Comparison of ENCODE assay signal across 8 cellular contexts in the genomic region with DNA sequence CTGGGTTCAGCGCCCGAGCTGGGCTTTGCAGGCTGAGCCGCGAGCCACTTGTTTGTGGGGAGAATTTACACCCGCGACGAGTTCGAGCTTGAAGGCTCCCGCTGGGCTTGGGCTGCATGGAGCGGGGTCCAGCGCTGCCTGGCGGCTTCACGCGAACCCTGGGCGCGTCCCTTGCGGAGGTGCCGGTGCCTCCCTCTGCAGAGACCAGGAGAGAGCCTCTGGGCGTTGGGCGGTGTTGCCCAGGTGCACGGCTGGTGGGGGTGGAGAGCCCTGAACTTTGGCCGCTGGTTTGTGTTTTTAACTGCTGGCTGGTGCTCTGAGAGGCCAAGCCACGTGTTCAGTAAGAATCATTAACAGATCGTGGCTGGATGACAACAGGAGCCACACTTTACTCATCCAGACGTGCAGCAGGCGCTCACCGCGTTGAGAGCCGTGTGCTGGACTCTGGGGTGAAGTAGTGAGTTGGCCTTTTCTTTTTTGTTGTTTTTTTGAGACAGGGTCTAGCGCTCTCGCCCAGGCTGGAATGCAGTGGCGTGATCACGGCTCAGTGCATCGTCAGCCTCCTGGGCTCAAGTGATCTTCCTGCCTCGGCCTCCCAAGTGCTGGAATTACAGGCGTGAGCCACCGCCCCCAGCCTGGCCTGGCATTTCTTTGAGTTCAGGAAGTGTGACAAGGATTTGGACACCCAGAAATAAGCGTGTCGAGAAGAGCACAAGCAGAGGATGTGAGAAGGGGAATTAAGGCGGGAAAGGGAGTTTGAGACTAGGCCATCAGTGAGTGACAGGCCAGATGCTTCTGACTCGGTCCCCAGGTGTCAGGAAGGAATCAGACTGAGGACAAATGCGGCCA. TPM values are rescaled to one million over a fixed set of nuclear protein-coding genes. Genes with fewer than 3 reads are reported as not detected.
A peak's percentile ranks its signal among the peaks of the same experiment; 100 is the strongest.
DNase-seq lines count a peak whose midpoint lies in the region; FAIRE-seq and TF ChIP-seq lines count a peak whose summit lies in the region.

No MANE protein-coding gene starts in this region.

- H3K27me3 ChIP-seq in GM23248 (replicated peaks; ENCODE audit: insufficient read depth) (no peaks in the 10 kb centered on the region), KMS-11 (ENCODE audit: insufficient read depth, low read depth) (no peaks in the 10 kb centered on the region), astrocyte (ENCODE audit: insufficient read depth, low read length) (no peaks in the 10 kb centered on the region), iPS-20b (ENCODE audit: insufficient read depth, low read length) (no peaks in the 10 kb centered on the region)

- H3K9me2 ChIP-seq in GM23248 (ENCODE audit: insufficient read depth), result no peaks in the 10 kb centered on the region

- H3K9me3 Mint-ChIP-seq in activated CD4-positive, alpha-beta T cell treated with anti-CD3 and anti-CD28 coated beads, Interleukin-2, amount 10 ng/mL, durations not matched to agents 7 days and 5 days, result peaks cover 3% of the 10 kb centered on the region
- H3K9me3 Mint-ChIP-seq in astrocyte (ENCODE audit: unreplicated experiment), result peaks cover 15% of the 10 kb centered on the region

- H3K27ac Mint-ChIP-seq in activated CD4-positive, alpha-beta T cell treated with anti-CD3 and anti-CD28 coated beads, Interleukin-2, amount 10 ng/mL, durations not matched to agents 7 days and 5 days, result peak overlapping the region; percentile 80
- peak overlapping the region; percentile 85 for H3K27ac Mint-ChIP-seq in astrocyte (ENCODE audit: unreplicated experiment)

- POLR2A ChIA-PET in activated CD4-positive, alpha-beta T cell treated with anti-CD3 and anti-CD28 coated beads, Interleukin-2, amount 10 ng/mL, durations not matched to agents 7 days and 5 days (lab: Charles Lee), result no interaction called here

- CTCF ChIA-PET in activated CD4-positive, alpha-beta T cell treated with anti-CD3 and anti-CD28 coated beads, Interleukin-2, amount 10 ng/mL, durations not matched to agents 7 days and 5 days (lab: Charles Lee), result interaction anchor here (1.7 to 2.6 kb wide), 4 partner anchors 12 to 19 kb away, joined by 6 to 22 read pairs (median 14); no protein-coding TSS in a partner anchor

- no peak for TF ChIP-seq CTCF in KMS-11 (conservative IDR thresholded peaks at IDR 0.05; ENCODE audit: low read depth, low read length)
- TF ChIP-seq CTCF in astrocyte (IDR thresholded peaks at IDR 0.05; ENCODE audit: insufficient read depth, low read depth, low read length), result no peak

- in situ Hi-C loops in GM23248 (cut with MboI), result no loop called here

- no peak for FAIRE-seq in astrocyte (lab: Jason Lieb, UNC)

- H3K9me3 ChIP-seq in GM23248 (ENCODE audit: low read depth) (no peaks in the 10 kb centered on the region), astrocyte (ENCODE audit: insufficient read depth, low read depth, low read length) (peaks cover 3% of the 10 kb centered on the region), iPS-20b (ENCODE audit: insufficient read depth, low read depth, low read length) (peaks cover 15% of the 10 kb centered on the region)

- peaks cover 8% of the 10 kb centered on the region; the same call in 1 of the 2 replicates for H3F3A ChIP-seq in GM23248 (ENCODE audit: insufficient read depth)

- H3K79me2 ChIP-seq in GM23248 (ENCODE audit: insufficient read depth), result peaks cover 32% of the 10 kb centered on the region
- peaks cover 21% of the 10 kb centered on the region for H3K79me2 ChIP-seq in KMS-11 (ENCODE audit: insufficient read depth, low read depth)
- H3K79me2 ChIP-seq in astrocyte (ENCODE audit: insufficient read depth, low read length), result peaks cover 25% of the 10 kb centered on the region

- H3K4me3 ChIP-seq in GM23248 (peak overlapping the region; percentile 94), KMS-11 (IDR thresholded peaks at IDR 0.05; ENCODE audit: insufficient read depth, low read depth, low read length) (no peak overlapping the region), astrocyte (ENCODE audit: insufficient read depth, low read depth, low read length) (peak overlapping the region; percentile 78), iPS-20b (ENCODE audit: low read length) (peak overlapping the region; percentile 93)

- whole genome bisulfite sequencing in GM23248 (ENCODE audit: low coverage in 1 of 2, low lambda C conversion rate in 2 of 2, missing lambda C conversion rate in 2 of 2), 2 experiments, result 6 to 8% methylated on average over 42 of the region's 42 CpGs

- H3K4me3 Mint-ChIP-seq in activated CD4-positive, alpha-beta T cell treated with anti-CD3 and anti-CD28 coated beads, Interleukin-2, amount 10 ng/mL, durations not matched to agents 7 days and 5 days, result peak overlapping the region; percentile 92
- H3K4me3 Mint-ChIP-seq in astrocyte (ENCODE audit: unreplicated experiment), result peak overlapping the region; percentile 94

- H4K20me1 ChIP-seq in GM23248 (ENCODE audit: insufficient read depth), result no peaks in the 10 kb centered on the region
- H4K20me1 ChIP-seq in KMS-11 (ENCODE audit: insufficient read depth), result no peaks in the 10 kb centered on the region
- peaks cover 14% of the 10 kb centered on the region for H4K20me1 ChIP-seq in astrocyte (ENCODE audit: insufficient read depth, low read length)

- H3K27ac ChIP-seq in GM23248, result peak overlapping the region; percentile 78
- peak overlapping the region; percentile 86 for H3K27ac ChIP-seq in KMS-11
- H3K27ac ChIP-seq in astrocyte (ENCODE audit: low read depth, low read length), result peak overlapping the region; percentile 81
- H3K27ac ChIP-seq in iPS-20b (ENCODE audit: low read length), result peak overlapping the region; percentile 89

- H3K4me1 Mint-ChIP-seq in activated CD4-positive, alpha-beta T cell treated with anti-CD3 and anti-CD28 coated beads, Interleukin-2, amount 10 ng/mL, durations not matched to agents 7 days and 5 days, result peaks cover 24% of the 10 kb centered on the region
- H3K4me1 Mint-ChIP-seq in astrocyte (ENCODE audit: low read depth, unreplicated experiment), result peaks cover 4% of the 10 kb centered on the region

- H3K9ac ChIP-seq in GM23248 (peak overlapping the region; percentile 89), KMS-11 (peak overlapping the region; percentile 83), astrocyte (ENCODE audit: low read length) (peak overlapping the region; percentile 87), iPS-20b (ENCODE audit: low read depth, low read length) (peak overlapping the region; percentile 91)

- peaks cover 12% of the 10 kb centered on the region for H3K36me3 Mint-ChIP-seq in activated CD4-positive, alpha-beta T cell treated with anti-CD3 and anti-CD28 coated beads, Interleukin-2, amount 10 ng/mL, durations not matched to agents 7 days and 5 days (ENCODE audit: low read depth)
- H3K36me3 Mint-ChIP-seq in astrocyte (ENCODE audit: low read depth, unreplicated experiment), result peaks cover 20% of the 10 kb centered on the region

- H3K4me1 ChIP-seq in GM23248 (ENCODE audit: insufficient read depth) (peaks cover 4% of the 10 kb centered on the region), KMS-11 (ENCODE audit: low read depth, poor library complexity, severe bottlenecking) (peaks cover 21% of the 10 kb centered on the region), astrocyte (ENCODE audit: insufficient read depth, low read length) (peaks cover 10% of the 10 kb centered on the region), iPS-20b (ENCODE audit: insufficient read depth, low read length) (0 out of 2 replicates have a peak, but pooled peaks cover 6% of the 10 kb centered on the region)

- H3K36me3 ChIP-seq in GM23248 (ENCODE audit: low read depth) (peaks cover 3% of the 10 kb centered on the region; the same call in 1 of the 2 replicates), KMS-11 (ENCODE audit: insufficient read depth) (no peaks in the 10 kb centered on the region; the same call in 1 of the 2 replicates), astrocyte (ENCODE audit: insufficient read depth, low read length) (peaks cover 5% of the 10 kb centered on the region), iPS-20b (ENCODE audit: insufficient read depth, low read depth, low read length) (peaks cover 43% of the 10 kb centered on the region)

- H3K4me2 ChIP-seq in GM23248 (ENCODE audit: unreplicated experiment) (peak overlapping the region; percentile 97), KMS-11 (peak overlapping the region; percentile 100), astrocyte (ENCODE audit: low read length) (peak overlapping the region; percentile 99)

- H3K27me3 Mint-ChIP-seq in activated CD4-positive, alpha-beta T cell treated with anti-CD3 and anti-CD28 coated beads, Interleukin-2, amount 10 ng/mL, durations not matched to agents 7 days and 5 days, result no peaks in the 10 kb centered on the region
- no peaks in the 10 kb centered on the region for H3K27me3 Mint-ChIP-seq in astrocyte (ENCODE audit: low read depth, unreplicated experiment)

- no peak for DNase-seq in activated CD4-positive, alpha-beta T cell treated with anti-CD3 and anti-CD28 coated beads, Interleukin-2, amount 10 ng/mL, durations not matched to agents 7 days and 5 days
- DNase-seq in activated CD4-positive, alpha-beta T cell treated with anti-CD3 and anti-CD28 coated beads, Interleukin-2, amount 50 U/mL, for 4 hours, result no peak
- DNase-seq in GM23248 (peak; percentile 84), astrocyte (ENCODE audit: low read depth) (peak; percentile 52), T1000 (lab: John Stamatoyannopoulos, UW) (no peak)
- peak; percentile 37 for DNase-seq in stimulated activated CD8-positive, alpha-beta memory T cell treated with anti-CD3 and anti-CD28 coated beads, Interleukin-4, amount 100 ng/mL, for 48 hours

- peak overlapping the region; percentile 84 for H2AFZ ChIP-seq in GM23248
- peak overlapping the region; percentile 87 for H2AFZ ChIP-seq in KMS-11 (ENCODE audit: low read depth)
- H2AFZ ChIP-seq in astrocyte (ENCODE audit: low read depth, low read length), result peak overlapping the region; percentile 85

RNA-seq across cellular contexts. Expression of a gene that starts 0.8 kb away (rescaled TPM):
- total RNA-seq in activated CD4-positive, alpha-beta T cell treated with anti-CD3 and anti-CD28 coated beads, Interleukin-2, amount 10 ng/mL, durations not matched to agents 7 days and 5 days, result 10 to 100 TPM; 83.1 to 96.8 TPM
- 43.8 and 49.6 TPM in 2 replicates for total RNA-seq in GM23248 (2014; rRNA removed; shearing (Covaris generic))
- polyA plus RNA-seq in GM23248 (2016; fragmentation: Nextera tagmentation; extraction: Ambion mirVana), result 51.9 and 52.8 TPM in 2 replicates
- total RNA-seq in astrocyte, result 40.5 and 41.7 TPM in 2 replicates

RNA-seq across cellular contexts. Expression of a gene that starts 14.2 kb away (rescaled TPM):
- total RNA-seq in activated CD4-positive, alpha-beta T cell treated with anti-CD3 and anti-CD28 coated beads, Interleukin-2, amount 10 ng/mL, durations not matched to agents 7 days and 5 days, result 1 to 10 TPM; 5.3 to 8.0 TPM
- 19.2 and 27.5 TPM in 2 replicates for total RNA-seq in GM23248 (2014; rRNA removed; shearing (Covaris generic))
- 10.3 and 12.7 TPM in 2 replicates for polyA plus RNA-seq in GM23248 (2016; fragmentation: Nextera tagmentation; extraction: Ambion mirVana)
- total RNA-seq in astrocyte, result 9.8 and 10.8 TPM in 2 replicates

RNA-seq across cellular contexts. Expression of a gene that starts 29.7 kb away (rescaled TPM):
- 10 to 100 TPM; 14.5 to 14.8 TPM for total RNA-seq in activated CD4-positive, alpha-beta T cell treated with anti-CD3 and anti-CD28 coated beads, Interleukin-2, amount 10 ng/mL, durations not matched to agents 7 days and 5 days
- 1.8 and 2.7 TPM in 2 replicates for total RNA-seq in GM23248 (2014; rRNA removed; shearing (Covaris generic))
- 7.5 and 8.6 TPM in 2 replicates for polyA plus RNA-seq in GM23248 (2016; fragmentation: Nextera tagmentation; extraction: Ambion mirVana)
- 11.8 and 12.3 TPM in 2 replicates for total RNA-seq in astrocyte

RNA-seq across cellular contexts. Expression of a gene that starts 29.8 kb away (rescaled TPM):
- 100 to 1,000 TPM in 1 of 2 experiments, 10 to 100 TPM in 1; 77.6 to 102 TPM for total RNA-seq in activated CD4-positive, alpha-beta T cell treated with anti-CD3 and anti-CD28 coated beads, Interleukin-2, amount 10 ng/mL, durations not matched to agents 7 days and 5 days
- 85.7 and 111 TPM in 2 replicates for total RNA-seq in GM23248 (2014; rRNA removed; shearing (Covaris generic))
- 97.2 and 102 TPM in 2 replicates for polyA plus RNA-seq in GM23248 (2016; fragmentation: Nextera tagmentation; extraction: Ambion mirVana)
- 84.2 and 85.7 TPM in 2 replicates for total RNA-seq in astrocyte

RNA-seq across cellular contexts. Expression of a gene that starts 33.4 kb away (rescaled TPM):
- total RNA-seq in activated CD4-positive, alpha-beta T cell treated with anti-CD3 and anti-CD28 coated beads, Interleukin-2, amount 10 ng/mL, durations not matched to agents 7 days and 5 days, result 10 to 100 TPM; 10.8 to 13.4 TPM
- total RNA-seq in GM23248 (2014; rRNA removed; shearing (Covaris generic)), result 15.8 and 19.5 TPM in 2 replicates
- polyA plus RNA-seq in GM23248 (2016; fragmentation: Nextera tagmentation; extraction: Ambion mirVana), result 4.8 and 5.6 TPM in 2 replicates
- total RNA-seq in astrocyte, result 11.3 and 12.4 TPM in 2 replicates

Comparison
In these comparisons a context has a peak if more than half of its experiments do, and no peak if none do; other contexts are left out.
1. DNase-seq: peak in GM23248 (single experiment), astrocyte (single experiment) and stimulated activated CD8-positive, alpha-beta memory T cell treated with anti-CD3 and anti-CD28 coated beads, Interleukin-4, amount 100 ng/mL, for 48 hours (single experiment); none in activated CD4-positive, alpha-beta T cell treated with anti-CD3 and anti-CD28 coated beads, Interleukin-2, amount 10 ng/mL, durations not matched to agents 7 days and 5 days (single experiment), activated CD4-positive, alpha-beta T cell treated with anti-CD3 and anti-CD28 coated beads, Interleukin-2, amount 50 U/mL, for 4 hours (0 of 2) and T1000 (single experiment).
2. Peak in every context shown above with its lines, with median percentiles within 50 percentile points of each other: H2AFZ ChIP-seq, H3K27ac ChIP-seq, H3K4me2 ChIP-seq and H3K9ac ChIP-seq.